18 cellular contexts compared by ENCODE assay signal in genomic region chr10:12408472-12408871, GRCh38. TPM values are rescaled to one million over a fixed set of nuclear protein-coding genes. Genes with fewer than 3 reads are reported as not detected.
DNase-seq lines count a peak whose midpoint lies in the region; ATAC-seq and TF ChIP-seq lines count a peak whose summit lies in the region.
"Had no signal": no experiment of that assay in that cellular context is flagged by ENCODE, and none has a peak within 500 bp of the region (broad histone marks: within the 10 kb centered on the region; RNA-seq: fewer than 3 reads in every experiment).

No MANE protein-coding gene starts in this region.

- no peak overlapping the region for H3K4me3 Mint-ChIP-seq in activated CD8-positive, alpha-beta memory T cell treated with anti-CD3 and anti-CD28 coated beads, Interleukin-2, amount 10 ng/mL, durations not matched to agents 7 days and 5 days
- H3K4me3 Mint-ChIP-seq: B cell; CD8-positive, alpha-beta T cell had no signal

- H3K27ac Mint-ChIP-seq in activated CD8-positive, alpha-beta memory T cell treated with anti-CD3 and anti-CD28 coated beads, Interleukin-2, amount 10 ng/mL, durations not matched to agents 7 days and 5 days = no peak overlapping the region
- H3K27ac Mint-ChIP-seq: B cell; CD8-positive, alpha-beta T cell had no signal

- peaks cover 33% of the 10 kb centered on the region for H3K4me1 Mint-ChIP-seq in activated CD8-positive, alpha-beta memory T cell treated with anti-CD3 and anti-CD28 coated beads, Interleukin-2, amount 10 ng/mL, durations not matched to agents 7 days and 5 days

- TF ChIP-seq CTCF in HEK293 (tag by site-specific recombination; IDR thresholded peaks at IDR 0.05) = no peak
- no peak for TF ChIP-seq CTCF in RWPE1 (conservative IDR thresholded peaks at IDR 0.05; ENCODE audit: low read depth)

- H3K9me3 Mint-ChIP-seq in activated CD8-positive, alpha-beta memory T cell treated with anti-CD3 and anti-CD28 coated beads, Interleukin-2, amount 10 ng/mL, durations not matched to agents 7 days and 5 days (ENCODE audit: low read depth) = peaks cover 3% of the 10 kb centered on the region

- no peaks in the 10 kb centered on the region for H3K36me3 ChIP-seq in HEK293 (ENCODE audit: control insufficient read depth in 2 of 2, insufficient read depth in 1 of 2, low read length in 2 of 2)

- peaks cover 2% of the 10 kb centered on the region for H3K36me3 Mint-ChIP-seq in activated CD8-positive, alpha-beta memory T cell treated with anti-CD3 and anti-CD28 coated beads, Interleukin-2, amount 10 ng/mL, durations not matched to agents 7 days and 5 days

- H3K4me3 ChIP-seq in HEK293 (ENCODE audit: low read depth, low read length) = no peak overlapping the region
- H3K4me3 ChIP-seq: BLaER1 treated with 17β-estradiol and CSF1 and Interleukin-3, amounts not matched to agents 10 nM and 100 nM had no signal

- CTCF ChIA-PET in activated CD8-positive, alpha-beta memory T cell treated with anti-CD3 and anti-CD28 coated beads, Interleukin-2, amount 10 ng/mL, durations not matched to agents 7 days and 5 days (lab: Charles Lee) = no interaction called here
- CTCF ChIA-PET in HEK293 (lab: Yijun Ruan, JAX) = no interaction called here
- CTCF ChIA-PET in RWPE1 (lab: Yijun Ruan, JAX) = no interaction called here

- POLR2A ChIA-PET in HEK293 (lab: Yijun Ruan, JAX) (interaction anchor here (0.7 kb wide), 1 partner anchor 291 kb away, joined by 4 read pairs; no protein-coding TSS in a partner anchor), RWPE1 (lab: Yijun Ruan, JAX; ENCODE audit: low non-redundant PET) (no interaction called here)

- H3K27ac ChIP-seq in HEK293 (ENCODE audit: extremely low read depth, low read depth, low read length) (no peak overlapping the region), RWPE1 (no peak overlapping the region)
- H3K27ac ChIP-seq: BLaER1 treated with 17β-estradiol and CSF1 and Interleukin-3, amounts not matched to agents 10 nM and 100 nM had no signal

- peaks cover 6% of the 10 kb centered on the region for H3K27me3 Mint-ChIP-seq in activated CD8-positive, alpha-beta memory T cell treated with anti-CD3 and anti-CD28 coated beads, Interleukin-2, amount 10 ng/mL, durations not matched to agents 7 days and 5 days
- H3K27me3 Mint-ChIP-seq: B cell had no signal

- H3K4me1 ChIP-seq in HEK293 (ENCODE audit: control insufficient read depth, insufficient read depth, low read length) = peaks cover 12% of the 10 kb centered on the region; the same call in 1 of the 2 replicates

- DNase-seq in activated CD8-positive, alpha-beta memory T cell treated with anti-CD3 and anti-CD28 coated beads, Interleukin-2, amount 50 U/mL, for 48 hours = peak; percentile 22
- DNase-seq in activated CD8-positive, alpha-beta memory T cell treated with anti-CD3 and anti-CD28 coated beads, Interleukin-2, amount 10 ng/mL, durations not matched to agents 7 days and 5 days = no peak
- DNase-seq in head of caudate nucleus (peak in 39 of 42 donors; percentile 11 to 72 (median 42)), posterior vena cava (ENCODE audit: low spot score) (peak; percentile 47), T-helper 2 cell (no peak), RWPE1 (ENCODE audit: low spot score) (no peak)
- DNase-seq: 8988T, Calu3, DMS79 treated with DMSO at 0.1 percent for 48 hours, GF-D8, GOT3, H7 had no signal

- no peak for ATAC-seq in activated CD8-positive, alpha-beta memory T cell treated with anti-CD3 and anti-CD28 coated beads, Interleukin-2, amount 10 ng/mL, durations not matched to agents 7 days and 5 days
- ATAC-seq in GM21423 (IDR thresholded peaks at IDR 0.05; ENCODE audit: unreplicated experiment) = no peak
- ATAC-seq: CD8-positive, alpha-beta T cell; HCT116 had no signal

- no peaks in the 10 kb centered on the region for H3K9me3 ChIP-seq in HEK293 (ENCODE audit: control insufficient read depth, insufficient read depth, low read depth, low read length)

- intact Hi-C loops in head of caudate nucleus (cut with DNase I) = no loop called here
- intact Hi-C loops in posterior vena cava (cut with DNase I) = no loop called here

TF ChIP-seq in HEK293, 187 proteins besides CTCF, POLR2A, EP300 and RAD21:
- peak; percentile 45; the same call in 1 of the 2 replicates for TF ChIP-seq ZFHX2 (tag by site-specific recombination; conservative IDR thresholded peaks at IDR 0.05)
- no peak for TF ChIP-seq ZNF48 (tag by site-specific recombination; IDR thresholded peaks at IDR 0.05)
- TF ChIP-seq, protein P1, sequence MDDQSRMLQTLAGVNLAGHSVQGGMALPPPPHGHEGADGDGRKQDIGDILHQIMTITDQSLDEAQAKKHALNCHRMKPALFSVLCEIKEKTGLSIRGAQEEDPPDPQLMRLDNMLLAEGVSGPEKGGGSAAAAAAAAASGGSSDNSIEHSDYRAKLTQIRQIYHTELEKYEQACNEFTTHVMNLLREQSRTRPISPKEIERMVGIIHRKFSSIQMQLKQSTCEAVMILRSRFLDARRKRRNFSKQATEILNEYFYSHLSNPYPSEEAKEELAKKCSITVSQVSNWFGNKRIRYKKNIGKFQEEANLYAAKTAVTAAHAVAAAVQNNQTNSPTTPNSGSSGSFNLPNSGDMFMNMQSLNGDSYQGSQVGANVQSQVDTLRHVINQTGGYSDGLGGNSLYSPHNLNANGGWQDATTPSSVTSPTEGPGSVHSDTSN (CRISPR knock-in tag; IDR thresholded peaks at IDR 0.05) = no peak
- peak; percentile 36; the same call in 1 of the 2 replicates for TF ChIP-seq KLF9 (tag by site-specific recombination; IDR thresholded peaks at IDR 0.05; ENCODE audit: low read depth)
- peak; percentile 68 for TF ChIP-seq EGR2 (tag by site-specific recombination; IDR thresholded peaks at IDR 0.05; ENCODE audit: low read depth)
- TF ChIP-seq ZNF626 (tag by site-specific recombination; IDR thresholded peaks at IDR 0.05) = no peak
- TF ChIP-seq GFI1B (tag by site-specific recombination; IDR thresholded peaks at IDR 0.05) = no peak
TF ChIP-seq in HEK293: peak in this region for 3.

RNA-seq across cellular contexts. Expression of gene CAMK1D, which starts 59.1 kb away (rescaled TPM):
- total RNA-seq in activated CD8-positive, alpha-beta memory T cell treated with anti-CD3 and anti-CD28 coated beads, Interleukin-2, amount 10 ng/mL, durations not matched to agents 7 days and 5 days = 1 to 10 TPM; 2.4 to 2.8 TPM
- total RNA-seq in posterior vena cava = 10 to 100 TPM; 12.2 to 17.8 TPM

Comparison
In these comparisons a context has a peak if more than half of its experiments do, and no peak if none do; other contexts are left out.
1. DNase-seq: peak in activated CD8-positive, alpha-beta memory T cell treated with anti-CD3 and anti-CD28 coated beads, Interleukin-2, amount 50 U/mL, for 48 hours (single experiment), head of caudate nucleus (39 of 42) and posterior vena cava (single experiment); none in activated CD8-positive, alpha-beta memory T cell treated with anti-CD3 and anti-CD28 coated beads, Interleukin-2, amount 10 ng/mL, durations not matched to agents 7 days and 5 days (single experiment), T-helper 2 cell (0 of 5) and RWPE1 (single experiment).